Comparison of ENCODE assay signal across 14 cellular contexts in genomic region chr21:45013271-45013841, GRCh38.
DNase-seq lines count a peak whose midpoint lies in the region; ATAC-seq and TF ChIP-seq lines count a peak whose summit lies in the region.
"Had no signal": no experiment of that assay in that cellular context is flagged by ENCODE, and none has a peak within 500 bp of the region (broad histone marks: within the 10 kb centered on the region; RNA-seq: fewer than 3 reads in every experiment).

No MANE protein-coding gene starts in this region.

- no peak overlapping the region for H3K27ac ChIP-seq in BLaER1 treated with 17β-estradiol and CSF1 and Interleukin-3, amounts not matched to agents 10 nM and 100 nM
- H3K27ac ChIP-seq in PC-3 (ENCODE audit: low read length) = peak overlapping the region; percentile 85

- no peak for DNase-seq in PC-3
- peak; percentile 15 for DNase-seq in glomerular visceral epithelial cell (ENCODE audit: extremely low spot score)
- DNase-seq in posterior vena cava (ENCODE audit: low spot score) = peak; percentile 71
- DNase-seq in OCI-M1 (lab: John Stamatoyannopoulos, UW) = no peak
- no peak for DNase-seq in DMS53 treated with DMSO at 0.1 percent for 48 hours (lab: John Stamatoyannopoulos, UW; ENCODE audit: unreplicated experiment)
- DNase-seq: activated CD4-positive, alpha-beta T cell treated with anti-CD3 and anti-CD28 coated beads for 1 hour; CD8-positive, alpha-beta T cell; HCEC 1CT; KBM-7; naive B cell; NCI-H1694 treated with DMSO at 0.1 percent for 48 hours had no signal

- POLR2A ChIA-PET in PC-3 (lab: Charles Lee; ENCODE audit: unreplicated experiment) = interaction anchor here (1.2 kb wide), 1 partner anchor 37 kb away, joined by 5 read pairs; no protein-coding TSS in a partner anchor

- H3K9ac ChIP-seq in BLaER1 treated with 17β-estradiol and CSF1 and Interleukin-3, amounts not matched to agents 10 nM and 100 nM = peak overlapping the region in 2 of 11 experiments; percentile 13 to 14; a peak in 2 of 22 replicates
- H3K9ac ChIP-seq in PC-3 (ENCODE audit: low read length) = peak overlapping the region; percentile 54

- ATAC-seq in PC-3 = peak; percentile 1; the same call in 1 of the 2 replicates
- ATAC-seq in GM19397 (IDR thresholded peaks at IDR 0.05; ENCODE audit: unreplicated experiment) = no peak
- ATAC-seq in GM21786 (IDR thresholded peaks at IDR 0.05; ENCODE audit: unreplicated experiment) = no peak
- ATAC-seq: CD8-positive, alpha-beta T cell had no signal

- H3K27me3 ChIP-seq in BLaER1 treated with 17β-estradiol and CSF1 and Interleukin-3, amounts not matched to agents 10 nM and 100 nM = peaks cover 0 to 94% (median 0%) of the 10 kb centered on the region in 11 experiments; a peak in 10 of 22 replicates
- H3K27me3 ChIP-seq in PC-3 (ENCODE audit: low read length) = no peaks in the 10 kb centered on the region

- peaks cover 20 to 99% (median 77%) of the 10 kb centered on the region in 10 experiments for H3K4me1 ChIP-seq in BLaER1 treated with 17β-estradiol and CSF1 and Interleukin-3, amounts not matched to agents 10 nM and 100 nM
- peaks cover 36% of the 10 kb centered on the region for H3K4me1 ChIP-seq in PC-3 (ENCODE audit: insufficient read depth, low read length)

- peaks cover 0 to 13% (median 0%) of the 10 kb centered on the region in 11 experiments; a peak in 1 of 22 replicates for H4K20me1 ChIP-seq in BLaER1 treated with 17β-estradiol and CSF1 and Interleukin-3, amounts not matched to agents 10 nM and 100 nM
- no peaks in the 10 kb centered on the region for H4K20me1 ChIP-seq in PC-3 (ENCODE audit: low read length)

- no peak overlapping the region for H3K4me3 ChIP-seq in BLaER1 treated with 17β-estradiol and CSF1 and Interleukin-3, amounts not matched to agents 10 nM and 100 nM
- H3K4me3 ChIP-seq in PC-3 (ENCODE audit: low read length) = no peak overlapping the region

- peaks cover 0 to 12% (median 0%) of the 10 kb centered on the region in 11 experiments; a peak in 4 of 22 replicates for H3K36me3 ChIP-seq in BLaER1 treated with 17β-estradiol and CSF1 and Interleukin-3, amounts not matched to agents 10 nM and 100 nM
- H3K36me3 ChIP-seq in PC-3 (ENCODE audit: low read depth, low read length) = no peaks in the 10 kb centered on the region

- H3K9me3 ChIP-seq in BLaER1 treated with 17β-estradiol and CSF1 and Interleukin-3, amounts not matched to agents 10 nM and 100 nM (replicated peaks in 1 of 11) = peaks cover 6 to 28% (median 10%) of the 10 kb centered on the region in 11 experiments; a peak in 19 of 22 replicates
- no peaks in the 10 kb centered on the region for H3K9me3 ChIP-seq in PC-3 (ENCODE audit: low read length)

- intact Hi-C loops in PC-3 (cut with micrococcal nuclease) (loop anchor here (2.0 to 5.0 kb wide), 2 partner anchors 61 to 114 kb away; partner anchors contain the start of gene ADARB1), posterior vena cava (cut with DNase I) (no loop called here)

- no peaks in the 10 kb centered on the region for H3F3A ChIP-seq in PC-3 (ENCODE audit: low read length, unreplicated experiment)

- no peak overlapping the region for H2AFZ ChIP-seq in PC-3 (ENCODE audit: low read length)

- H3K79me2 ChIP-seq in PC-3 (ENCODE audit: low read length) = no peaks in the 10 kb centered on the region

- TF ChIP-seq CTCF in PC-3 (conservative IDR thresholded peaks at IDR 0.05; ENCODE audit: low read depth, low read length) = no peak

- CTCF ChIA-PET in PC-3 (lab: Charles Lee) = interaction anchor here (1.6 to 2.1 kb wide), 4 partner anchors 64 to 117 kb away, joined by 5 to 15 read pairs (median 12); no protein-coding TSS in a partner anchor

- BruUV-seq in PC-3 (replicated peaks; lab: Mats Ljungman, UMichigan) = no TSS peak

- no peaks in the 10 kb centered on the region for H3K9me2 ChIP-seq in PC-3 (replicated peaks; ENCODE audit: low read length)

- peak overlapping the region in 9 of 11 experiments; percentile 50 to 100 (median 99); a peak in 18 of 22 replicates for H3K4me2 ChIP-seq in BLaER1 treated with 17β-estradiol and CSF1 and Interleukin-3, amounts not matched to agents 10 nM and 100 nM
- peak overlapping the region; percentile 83 for H3K4me2 ChIP-seq in PC-3 (ENCODE audit: low read length)

Comparison
In these comparisons a context has a peak if more than half of its experiments do, and no peak if none do; other contexts are left out.
1. DNase-seq: peak in glomerular visceral epithelial cell (single experiment) and posterior vena cava (single experiment); none in PC-3 (single experiment), OCI-M1 (single experiment) and DMS53 treated with DMSO at 0.1 percent for 48 hours (single experiment).